ENCODE assay signal across 7 cellular contexts in genomic region chr5:139016186-139016585, GRCh38.
"Had no signal": no experiment of that assay in that cellular context is flagged by ENCODE, and none has a peak within 500 bp of the region (broad histone marks: within the 10 kb centered on the region; RNA-seq: fewer than 3 reads in every experiment).

No MANE protein-coding gene starts in this region.

- H3K4me3 Mint-ChIP-seq: HFFc6 had no signal

- FAIRE-seq: HepG2 had no signal

- H3K9me3 Mint-ChIP-seq: HFFc6 had no signal

- H3K27ac Mint-ChIP-seq: HFFc6 had no signal

- DNase-seq: GM23248, GOT3, H7, HFFc6, IMR-90 had no signal

- ATAC-seq: HCT116, HepG2 had no signal
